Comparison of ENCODE assay signal across 26 cellular contexts in the genomic region with DNA sequence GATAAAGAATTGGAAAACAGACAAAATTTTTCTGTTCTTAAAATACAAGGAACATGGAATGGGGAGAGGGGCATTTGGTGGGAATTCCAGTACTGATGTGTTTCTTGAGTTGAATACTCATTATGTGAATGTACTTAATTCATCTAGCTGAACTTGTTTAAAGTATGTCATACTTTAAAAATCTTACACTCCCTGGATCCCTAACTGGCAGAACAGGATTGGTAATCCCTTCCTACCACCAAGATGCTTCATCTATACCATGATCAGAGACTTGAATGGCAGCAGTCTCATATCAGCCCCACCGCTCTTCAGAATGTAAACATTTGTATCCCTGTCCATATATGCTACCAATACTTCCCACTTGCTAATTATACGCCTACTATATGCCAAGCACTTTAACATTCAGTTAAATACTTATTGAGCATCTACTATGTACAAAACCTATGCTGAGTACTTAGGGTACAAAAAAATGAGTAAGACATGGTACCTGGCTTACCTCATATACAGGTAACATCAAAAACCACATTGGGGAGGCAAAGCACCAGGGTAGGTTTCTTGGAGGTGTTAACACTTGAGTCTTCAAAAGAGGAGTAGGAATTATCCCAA. TPM values are rescaled to one million over a fixed set of nuclear protein-coding genes. Genes with fewer than 3 reads are reported as not detected.
DNase-seq lines count a peak whose midpoint lies in the region; ATAC-seq, FAIRE-seq and TF ChIP-seq lines count a peak whose summit lies in the region.
"Had no signal": no experiment of that assay in that cellular context is flagged by ENCODE, and none has a peak within 500 bp of the region (broad histone marks: within the 10 kb centered on the region; RNA-seq: fewer than 3 reads in every experiment).

No MANE protein-coding gene starts in this region.

- FAIRE-seq in A549 (lab: Jason Lieb, UNC) = no peak
- FAIRE-seq: endometrium had no signal

- TF ChIP-seq CTCF in A549 (IDR thresholded peaks at IDR 0.05) (no peak), DND-41 (IDR thresholded peaks at IDR 0.05; ENCODE audit: borderline replicate concordance, extremely low read depth, low read length, poor library complexity, severe bottlenecking) (no peak), brain (conservative IDR thresholded peaks at IDR 0.05) (no peak)

- H3K9me3 ChIP-seq in A549 = no peaks in the 10 kb centered on the region
- no peaks in the 10 kb centered on the region for H3K9me3 ChIP-seq in DND-41 (ENCODE audit: insufficient read depth, low read length, severe bottlenecking)
- H3K9me3 ChIP-seq in mesenchymal stem cell (ENCODE audit: control insufficient read depth, low read length) = no peaks in the 10 kb centered on the region
- H3K9me3 ChIP-seq: HAP-1, lower lobe of right lung, right atrium auricular region had no signal

- WGBS in A549 (ENCODE audit: missing lambda C conversion rate) = 97% methylated on average over 2 of the region's 2 CpGs
- 100% methylated on average over 2 of the region's 2 CpGs for WGBS in mesenchymal stem cell

- peak overlapping the region in 3 of 5 experiments; percentile 32 to 80 (median 44) for H3K4me3 Mint-ChIP-seq in brain
- peak overlapping the region in 9 of 10 donors; percentile 2 to 78 (median 30) for H3K4me3 Mint-ChIP-seq in naive thymus-derived CD8-positive, alpha-beta T cell
- H3K4me3 Mint-ChIP-seq: stimulated activated naive CD8-positive, alpha-beta T cell treated with anti-CD3 and anti-CD28 coated beads, Interleukin-15, amount 100 ng/mL, for 72 hours had no signal

- peak overlapping the region; percentile 85; the same call in 2 of the 3 replicates for H3K4me2 ChIP-seq in A549
- H3K4me2 ChIP-seq in DND-41 (ENCODE audit: insufficient read depth, low read length) = peak overlapping the region; percentile 39; the same call in 1 of the 2 replicates
- H3K4me2 ChIP-seq in mesenchymal stem cell (ENCODE audit: low read length, poor library complexity, severe bottlenecking) = no peak overlapping the region
- H3K4me2 ChIP-seq: hepatocyte, KMS-11 had no signal

- no peak overlapping the region for H3K4ac ChIP-seq in mesenchymal stem cell (ENCODE audit: low read depth in 1 of 2, low read length in 2 of 2)

- no peak overlapping the region for H2AK5ac ChIP-seq in mesenchymal stem cell (ENCODE audit: low read length, severe bottlenecking)

- H3K27ac ChIP-seq in A549 (no peak overlapping the region), DND-41 (ENCODE audit: low read length) (no peak overlapping the region), mesenchymal stem cell (ENCODE audit: low read length, poor library complexity, severe bottlenecking) (no peak overlapping the region)
- H3K27ac ChIP-seq: hepatocyte, KMS-11, lower lobe of right lung, right atrium auricular region had no signal

- H3K14ac ChIP-seq in mesenchymal stem cell (ENCODE audit: low read length in 2 of 2) = no peak overlapping the region

- H2BK15ac ChIP-seq in mesenchymal stem cell (ENCODE audit: low read depth, poor library complexity, severe bottlenecking) = no peak overlapping the region

- TF ChIP-seq EP300 in A549 (IDR thresholded peaks at IDR 0.05) = no peak

- no peak overlapping the region for H4K8ac ChIP-seq in mesenchymal stem cell (ENCODE audit: low read length)

- H3K27ac Mint-ChIP-seq in brain = peak overlapping the region in 1 of 5 experiments; percentile 14
- H3K27ac Mint-ChIP-seq in naive thymus-derived CD8-positive, alpha-beta T cell = peak overlapping the region in 2 of 10 donors; percentile 45 to 50
- H3K27ac Mint-ChIP-seq: stimulated activated naive CD8-positive, alpha-beta T cell treated with anti-CD3 and anti-CD28 coated beads, Interleukin-15, amount 100 ng/mL, for 72 hours had no signal

- no peak overlapping the region for H4K91ac ChIP-seq in mesenchymal stem cell (ENCODE audit: low read length)

- no peak for DNase-seq in A549 (ENCODE audit: low read depth in 1 of 2, low spot score in 1 of 2)
- no peak for DNase-seq in DND-41
- DNase-seq in naive thymus-derived CD8-positive, alpha-beta T cell = no peak
- no peak for DNase-seq in mesenchymal stem cell
- DNase-seq in COLO668 (lab: John Stamatoyannopoulos, UW; ENCODE audit: unreplicated experiment) = no peak
- DNase-seq: activated CD8-positive, alpha-beta memory T cell treated with anti-CD3 and anti-CD28 coated beads for 24 hours; activated gamma-delta T cell treated with Interleukin-2 at 50 U/mL for 16 hours; DMS79; GDM1; lower lobe of right lung; NCI-H1417; NCI-H2081; NCI-H524 treated with DMSO at 0.1 percent for 48 hours; posterior cingulate gyrus; SHP77; stimulated activated CD4-positive, alpha-beta T cell treated with anti-CD3 and anti-CD28 coated beads, Interleukin-1b, Interleukin-23, amount 100 ng/mL, for 48 hours; stimulated activated naive CD8-positive, alpha-beta T cell treated with anti-CD3 and anti-CD28 coated beads, Interleukin-15, amount 100 ng/mL, for 72 hours had no signal

- no peak overlapping the region for H2BK12ac ChIP-seq in mesenchymal stem cell (ENCODE audit: low read length in 2 of 2)

- H3K27me3 ChIP-seq in DND-41 (ENCODE audit: insufficient read depth, low read length, poor library complexity) = no peaks in the 10 kb centered on the region
- H3K27me3 ChIP-seq in mesenchymal stem cell (ENCODE audit: control insufficient read depth in 1 of 2, insufficient read depth in 1 of 2, low read length in 2 of 2) = no peaks in the 10 kb centered on the region
- H3K27me3 ChIP-seq: hepatocyte, right atrium auricular region had no signal

- H3K79me2 ChIP-seq in DND-41 (ENCODE audit: insufficient read depth, low read length) = peaks cover 90% of the 10 kb centered on the region

- H3K36me3 Mint-ChIP-seq in brain = peaks cover 22% of the 10 kb centered on the region
- peaks cover 0 to 4% (median 0%) of the 10 kb centered on the region in 3 donors for H3K36me3 Mint-ChIP-seq in naive thymus-derived CD8-positive, alpha-beta T cell

- H3K23ac ChIP-seq in mesenchymal stem cell (ENCODE audit: low read length in 2 of 2) = no peak overlapping the region

- peaks cover 62% of the 10 kb centered on the region for H3K4me1 Mint-ChIP-seq in brain
- peaks cover 36 to 67% (median 63%) of the 10 kb centered on the region in 4 donors for H3K4me1 Mint-ChIP-seq in naive thymus-derived CD8-positive, alpha-beta T cell

- H3K18ac ChIP-seq in mesenchymal stem cell (ENCODE audit: low read depth in 1 of 2, low read length in 2 of 2) = no peak overlapping the region

- TF ChIP-seq POLR2A in A549 (IDR thresholded peaks at IDR 0.05; ENCODE audit: low read length) = no peak

- H3K9ac ChIP-seq in DND-41 (ENCODE audit: low read depth, low read length) = no peak overlapping the region
- H3K9ac ChIP-seq in mesenchymal stem cell (ENCODE audit: low read length) = no peak overlapping the region
- H3K9ac ChIP-seq: KMS-11 had no signal

- H3K36me3 ChIP-seq in DND-41 (ENCODE audit: insufficient read depth, low read length) (no peaks in the 10 kb centered on the region), mesenchymal stem cell (ENCODE audit: control insufficient read depth in 1 of 2, insufficient read depth in 2 of 2, low read depth in 1 of 2, low read length in 2 of 2) (no peaks in the 10 kb centered on the region)
- H3K36me3 ChIP-seq: HAP-1, lower lobe of right lung, right atrium auricular region had no signal

- no peaks in the 10 kb centered on the region for H3K9me3 Mint-ChIP-seq in brain
- no peaks in the 10 kb centered on the region for H3K9me3 Mint-ChIP-seq in naive thymus-derived CD8-positive, alpha-beta T cell
- H3K9me3 Mint-ChIP-seq: stimulated activated naive CD8-positive, alpha-beta T cell treated with anti-CD3 and anti-CD28 coated beads, Interleukin-15, amount 100 ng/mL, for 72 hours had no signal

- H3K4me1 ChIP-seq in A549 (peaks cover 36% of the 10 kb centered on the region), DND-41 (ENCODE audit: insufficient read depth, low read length) (peaks cover 36% of the 10 kb centered on the region), mesenchymal stem cell (ENCODE audit: control insufficient read depth, insufficient read depth, low read depth, low read length) (peaks cover 3% of the 10 kb centered on the region)

- H2BK120ac ChIP-seq in mesenchymal stem cell (ENCODE audit: low read depth, low read length) = no peak overlapping the region

- no peak overlapping the region for H3K4me3 ChIP-seq in A549
- H3K4me3 ChIP-seq in DND-41 (ENCODE audit: low read depth in 1 of 2, low read length in 2 of 2) = no peak overlapping the region
- H3K4me3 ChIP-seq in mesenchymal stem cell (ENCODE audit: insufficient read depth in 1 of 2, low read depth in 1 of 2, low read length in 2 of 2) = no peak overlapping the region
- H3K4me3 ChIP-seq: HAP-1, hepatocyte, lower lobe of right lung, right atrium auricular region had no signal

- peaks cover 1% of the 10 kb centered on the region for H3K79me1 ChIP-seq in mesenchymal stem cell (replicated peaks; ENCODE audit: low read length, poor library complexity, severe bottlenecking)

- TF ChIP-seq RAD21 in A549 (conservative IDR thresholded peaks at IDR 0.05 in 1 of 2, IDR thresholded peaks at IDR 0.05 in 1 of 2) = no peak

- peaks cover 47% of the 10 kb centered on the region for H4K20me1 ChIP-seq in DND-41 (ENCODE audit: insufficient read depth, low read length)

- H3K27me3 Mint-ChIP-seq in brain = peaks cover 6% of the 10 kb centered on the region
- H3K27me3 Mint-ChIP-seq in naive thymus-derived CD8-positive, alpha-beta T cell = no peaks in the 10 kb centered on the region
- H3K27me3 Mint-ChIP-seq: stimulated activated naive CD8-positive, alpha-beta T cell treated with anti-CD3 and anti-CD28 coated beads, Interleukin-15, amount 100 ng/mL, for 72 hours had no signal

- no peak overlapping the region for H2AFZ ChIP-seq in DND-41 (ENCODE audit: low read depth, low read length)
- H2AFZ ChIP-seq in mesenchymal stem cell (ENCODE audit: low read depth, low read length) = no peak overlapping the region
- H2AFZ ChIP-seq: hepatocyte had no signal

- POLR2A ChIA-PET in A549 (lab: Yijun Ruan, JAX) = no interaction called here
- POLR2A ChIA-PET in naive thymus-derived CD8-positive, alpha-beta T cell (lab: Charles Lee) = interaction anchor here (0.9 kb wide), 1 partner anchor 34 kb away, joined by 5 read pairs; the partner anchor contains the start of gene DPY30

- H2BK5ac ChIP-seq in mesenchymal stem cell (ENCODE audit: low read depth, low read length, poor library complexity, severe bottlenecking) = no peak overlapping the region

- CTCF ChIA-PET in A549 (lab: Yijun Ruan, JAX) = no interaction called here

- ATAC-seq in A549 (no peak), DND-41 (ENCODE audit: insufficient read depth, low read depth) (no peak), HG02678 (IDR thresholded peaks at IDR 0.05; ENCODE audit: unreplicated experiment) (no peak), GM18498 (IDR thresholded peaks at IDR 0.05; ENCODE audit: unreplicated experiment) (no peak)
- ATAC-seq in naive thymus-derived CD8-positive, alpha-beta T cell = no peak
- ATAC-seq: lower lobe of right lung; Panc1; stimulated activated naive CD8-positive, alpha-beta T cell treated with anti-CD3 and anti-CD28 coated beads, Interleukin-15, amount 100 ng/mL, for 72 hours had no signal

RNA-seq across cellular contexts. Expression of gene MEMO1, which starts 5.3 kb away (rescaled TPM):
- polyA plus RNA-seq in A549 (2011; rRNA removed) (72.9 and 87.0 TPM in 2 replicates), A549 (2017; fragmentation: RNase III; extraction: RNeasy Plus Mini Kit Qiagen cat#74134 plus additional on column Dnase treatment) (77.3 to 91.6 TPM (median 80.2 TPM) in 3 replicates), brain (ENCODE audit: insufficient read depth, low read depth, low replicate concordance) (13.0 TPM)
- polyA plus RNA-seq in A549 (2012; cell fraction: cytosol; rRNA removed) = 67.5 and 84.5 TPM in 2 replicates
- polyA plus RNA-seq in A549 (2012; cell fraction: nucleus; rRNA removed) = 39.3 and 39.5 TPM in 2 replicates
- polyA minus RNA-seq in A549 (2011; rRNA and poly(A)+ RNA removed) = 44.7 and 54.5 TPM in 2 replicates
- 10 to 100 TPM; 35.1 to 35.8 TPM for total RNA-seq in naive thymus-derived CD8-positive, alpha-beta T cell
- polyA plus RNA-seq in naive thymus-derived CD8-positive, alpha-beta T cell = 10 to 100 TPM; 23.7 to 26.2 (median 25.2) TPM
- polyA plus RNA-seq in mesenchymal stem cell (2013, experiment 1 of 2) = 27.2 TPM
- 28.3 TPM for polyA plus RNA-seq in mesenchymal stem cell (2013, experiment 2 of 2)

RNA-seq across cellular contexts. Expression of gene DPY30, which starts 34.1 kb away (rescaled TPM):
- polyA plus RNA-seq in A549 (2011; rRNA removed) (176 and 239 TPM in 2 replicates), A549 (2017; fragmentation: RNase III; extraction: RNeasy Plus Mini Kit Qiagen cat#74134 plus additional on column Dnase treatment) (142 to 155 TPM (median 153 TPM) in 3 replicates), brain (ENCODE audit: insufficient read depth, low read depth, low replicate concordance) (108 TPM)
- 108 and 161 TPM in 2 replicates for polyA plus RNA-seq in A549 (2012; cell fraction: cytosol; rRNA removed)
- polyA plus RNA-seq in A549 (2012; cell fraction: nucleus; rRNA removed) = 33.7 and 52.3 TPM in 2 replicates
- 17.8 and 23.9 TPM in 2 replicates for polyA minus RNA-seq in A549 (2011; rRNA and poly(A)+ RNA removed)
- total RNA-seq in naive thymus-derived CD8-positive, alpha-beta T cell = 10 to 100 TPM; 46.7 to 47.3 TPM
- 100 to 1,000 TPM; 151 to 179 (median 159) TPM for polyA plus RNA-seq in naive thymus-derived CD8-positive, alpha-beta T cell
- polyA plus RNA-seq in mesenchymal stem cell (2013, experiment 1 of 2) = 100 TPM
- polyA plus RNA-seq in mesenchymal stem cell (2013, experiment 2 of 2) = 104 TPM

RNA-seq across cellular contexts. Expression of gene SPAST, which starts 57.9 kb away (rescaled TPM):
- polyA plus RNA-seq in A549 (2011; rRNA removed) (31.1 and 36.3 TPM in 2 replicates), A549 (2017; fragmentation: RNase III; extraction: RNeasy Plus Mini Kit Qiagen cat#74134 plus additional on column Dnase treatment) (18.3 to 19.1 TPM (median 18.7 TPM) in 3 replicates), brain (ENCODE audit: insufficient read depth, low read depth, low replicate concordance) (13.3 TPM)
- 5.3 and 6.0 TPM in 2 replicates for polyA plus RNA-seq in A549 (2012; cell fraction: cytosol; rRNA removed)
- polyA plus RNA-seq in A549 (2012; cell fraction: nucleus; rRNA removed) = 2.6 and 3.6 TPM in 2 replicates
- polyA minus RNA-seq in A549 (2011; rRNA and poly(A)+ RNA removed) = 14.4 and 15.4 TPM in 2 replicates
- total RNA-seq in naive thymus-derived CD8-positive, alpha-beta T cell = 10 to 100 TPM; 24.8 to 24.9 TPM
- polyA plus RNA-seq in naive thymus-derived CD8-positive, alpha-beta T cell = 1 to 10 TPM; 6.8 to 9.7 (median 9.0) TPM
- polyA plus RNA-seq in mesenchymal stem cell (2013, experiment 1 of 2) = 10.8 TPM
- polyA plus RNA-seq in mesenchymal stem cell (2013, experiment 2 of 2) = 12.0 TPM
